Comparison of ENCODE assay signal across 33 cellular contexts in the genomic region with DNA sequence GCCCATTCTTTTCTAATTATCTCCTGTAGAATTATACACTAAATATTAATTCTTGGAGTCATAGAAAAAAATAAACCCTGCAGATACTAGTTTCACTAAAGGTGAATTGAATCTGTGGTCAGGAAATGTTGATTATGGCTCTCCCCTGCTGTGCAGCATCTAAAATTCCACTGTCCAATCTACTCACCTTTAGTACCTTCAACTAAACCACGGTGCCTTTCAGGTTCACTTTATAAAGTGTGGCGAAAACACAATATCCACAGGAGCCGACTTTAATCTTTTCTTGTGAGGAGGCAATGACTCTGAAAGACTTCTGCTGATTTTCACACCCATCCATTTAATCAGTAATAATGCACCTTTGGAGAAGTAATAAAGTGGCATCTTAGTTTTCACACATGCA.
"Had no signal": no experiment of that assay in that cellular context is flagged by ENCODE, and none has a peak within 500 bp of the region (broad histone marks: within the 10 kb centered on the region; RNA-seq: fewer than 3 reads in every experiment).

No MANE protein-coding gene starts in this region.

- H3K36me3 ChIP-seq: adrenal gland, brain microvascular endothelial cell, breast epithelium had no signal

- H3K27ac ChIP-seq: adrenal gland, body of pancreas, brain microvascular endothelial cell, breast epithelium, VCaP had no signal

- H3K4me3 ChIP-seq: adrenal gland, body of pancreas, breast epithelium had no signal

- H3K27me3 ChIP-seq: adrenal gland, body of pancreas, brain microvascular endothelial cell, breast epithelium had no signal

- FAIRE-seq: astrocyte, TTC549 had no signal

- DNase-seq: activated B cell treated with CpG ODN at 0.5 μM for 24 hours; activated CD4-positive, alpha-beta memory T cell treated with anti-CD3 and anti-CD28 coated beads for 36 hours; activated CD4-positive, alpha-beta T cell treated with anti-CD3 and anti-CD28 coated beads for 4 hours; activated CD4-positive, alpha-beta T cell treated with anti-CD3 and anti-CD28 coated beads, Interleukin-2, amount 10 ng/mL, durations not matched to agents 24 days and 14 days; activated CD4-positive, alpha-beta T cell treated with anti-CD3 and anti-CD28 coated beads, Interleukin-2, amount 50 U/mL, for 1 hour; activated CD4-positive, alpha-beta T cell treated with anti-CD3 and anti-CD28 coated beads, Interleukin-2, amount 50 U/mL, for 4 hours; activated CD4-positive, CD25-positive, alpha-beta regulatory T cell treated with anti-CD3 and anti-CD28 coated beads, Interleukin-2, amount 50 U/mL, for 72 hours; activated CD8-positive, alpha-beta memory T cell treated with anti-CD3 and anti-CD28 coated beads, Interleukin-2, amount 50 U/mL, for 4 hours; activated CD8-positive, alpha-beta T cell treated with anti-CD3 and anti-CD28 coated beads for 36 hours; activated effector memory CD4-positive, alpha-beta T cell treated with anti-CD3 and anti-CD28 coated beads, Interleukin-2, amount 50 U/mL, for 16 hours; activated gamma-delta T cell treated with Interleukin-2 at 50 U/mL for 16 hours; activated naive CD4-positive, alpha-beta T cell; activated naive CD4-positive, alpha-beta T cell treated with anti-CD3 and anti-CD28 coated beads for 36 hours; activated naive CD4-positive, alpha-beta T cell treated with anti-CD3 and anti-CD28 coated beads, Interleukin-2, amount 50 U/mL, for 16 hours; activated naive CD8-positive, alpha-beta T cell treated with anti-CD3 and anti-CD28 coated beads for 36 hours; activated T-cell treated with anti-CD3 and anti-CD28 coated beads for 4 hours; activated T-cell treated with anti-CD3 and anti-CD28 coated beads, Interleukin-2, amount 50 U/mL, for 1 hour; activated T-cell treated with anti-CD3 and anti-CD28 coated beads, Interleukin-2, amount 50 U/mL, for 4 hours; activated T-cell treated with anti-CD3 and anti-CD28 coated beads, Interleukin-2, amount 50 U/mL, for 72 hours; adrenal gland; amniotic stem cell; aorta; body of pancreas; brain microvascular endothelial cell; central memory CD4-positive, alpha-beta T cell; T-helper 2 cell; T-helper 9 cell had no signal

- ATAC-seq: activated CD8-positive, alpha-beta T cell treated with anti-CD3 and anti-CD28 coated beads for 36 hours; activated naive CD4-positive, alpha-beta T cell treated with anti-CD3 and anti-CD28 coated beads, Interleukin-2, amount 50 U/mL, for 72 hours; activated T-cell treated with anti-CD3 and anti-CD28 coated beads, Interleukin-2, amount 50 U/mL, for 4 hours; activated T-cell treated with anti-CD3 and anti-CD28 coated beads, Interleukin-2, amount 50 U/mL, for 72 hours; activated T-helper 17 cell treated with anti-CD3 and anti-CD28 coated beads, Interleukin-2, amount 50 U/mL, for 72 hours; body of pancreas had no signal

- H3K9me3 ChIP-seq: adrenal gland, body of pancreas, breast epithelium had no signal

- H3K4me1 ChIP-seq: adrenal gland, body of pancreas, breast epithelium had no signal
